Comparison of ENCODE assay signal across 1 cellular context in the genomic region with DNA sequence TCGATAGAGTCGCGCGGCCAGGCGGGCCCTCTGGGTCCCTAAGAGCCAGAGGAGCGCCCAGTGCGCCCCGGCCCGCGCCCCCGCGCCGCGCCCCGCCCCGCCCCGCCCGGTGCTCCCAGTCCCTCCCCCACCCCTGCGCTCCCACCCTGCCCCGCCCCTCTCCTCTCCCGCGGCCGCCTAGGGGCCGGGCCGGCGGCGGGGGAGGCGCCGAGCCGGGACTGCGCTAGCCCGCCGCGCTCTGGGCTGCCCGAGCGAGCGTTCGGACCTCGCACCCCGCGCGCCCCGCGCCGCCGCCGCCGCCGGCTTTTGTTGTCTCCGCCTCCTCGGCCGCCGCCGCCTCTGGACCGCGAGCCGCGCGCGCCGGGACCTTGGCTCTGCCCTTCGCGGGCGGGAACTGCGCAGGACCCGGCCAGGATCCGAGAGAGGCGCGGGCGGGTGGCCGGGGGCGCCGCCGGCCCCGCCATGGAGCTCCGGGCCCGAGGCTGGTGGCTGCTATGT.
TF ChIP-seq lines count a peak whose summit lies in the region.

A gene with protein sequence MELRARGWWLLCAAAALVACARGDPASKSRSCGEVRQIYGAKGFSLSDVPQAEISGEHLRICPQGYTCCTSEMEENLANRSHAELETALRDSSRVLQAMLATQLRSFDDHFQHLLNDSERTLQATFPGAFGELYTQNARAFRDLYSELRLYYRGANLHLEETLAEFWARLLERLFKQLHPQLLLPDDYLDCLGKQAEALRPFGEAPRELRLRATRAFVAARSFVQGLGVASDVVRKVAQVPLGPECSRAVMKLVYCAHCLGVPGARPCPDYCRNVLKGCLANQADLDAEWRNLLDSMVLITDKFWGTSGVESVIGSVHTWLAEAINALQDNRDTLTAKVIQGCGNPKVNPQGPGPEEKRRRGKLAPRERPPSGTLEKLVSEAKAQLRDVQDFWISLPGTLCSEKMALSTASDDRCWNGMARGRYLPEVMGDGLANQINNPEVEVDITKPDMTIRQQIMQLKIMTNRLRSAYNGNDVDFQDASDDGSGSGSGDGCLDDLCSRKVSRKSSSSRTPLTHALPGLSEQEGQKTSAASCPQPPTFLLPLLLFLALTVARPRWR (plus strand): TSS at position 207 of the 498 bp plus-strand sequence. CDS start 256 bp downstream, at position 463.

TF ChIP-seq in GM23338, 12 proteins besides CTCF, POLR2A, EP300 and RAD21 (continued from another document):
- TF ChIP-seq ZNF462 (CRISPR knock-in tag; IDR thresholded peaks at IDR 0.05): no peak
